24 cellular contexts compared by ENCODE assay signal in genomic region chr18:31677592-31677991, GRCh38. TPM values are rescaled to one million over a fixed set of nuclear protein-coding genes. Genes with fewer than 3 reads are reported as not detected.
A peak's percentile ranks its signal among the peaks of the same experiment; 100 is the strongest.
DNase-seq lines count a peak whose midpoint lies in the region; ATAC-seq, FAIRE-seq and TF ChIP-seq lines count a peak whose summit lies in the region.
"Had no signal": no experiment of that assay in that cellular context is flagged by ENCODE, and none has a peak within 500 bp of the region (broad histone marks: within the 10 kb centered on the region; RNA-seq: fewer than 3 reads in every experiment).

No MANE protein-coding gene starts in this region.

- DNase-seq in GM12891 (ENCODE audit: insufficient read length, low spot score) (no peak), OCI-M1 (lab: John Stamatoyannopoulos, UW) (peak; percentile 57), vagina (ENCODE audit: extremely low spot score in 2 of 2) (no peak), caudate nucleus (lab: John Stamatoyannopoulos, UW) (no peak), NCI-H2227 (lab: John Stamatoyannopoulos, UW; ENCODE audit: unreplicated experiment) (no peak)
- DNase-seq in activated T-helper 2 cell treated with anti-CD3 and anti-CD28 coated beads, Interferon-gamma antibody, Interleukin-2, Interleukin-4, amounts not matched to agents 10 μg/mL and 5 μg/mL and 100 μg/mL, durations not matched to agents 14 hours and 24 hours and 36 hours (ENCODE audit: low spot score) = no peak
- DNase-seq: activated CD4-positive, CD25-positive, alpha-beta regulatory T cell treated with anti-CD3 and anti-CD28 coated beads, Interleukin-2, amount 50 U/mL, for 72 hours; activated naive CD4-positive, alpha-beta T cell treated with Interleukin-2 at 50 U/mL for 16 hours; activated T-cell treated with anti-CD3 and anti-CD28 coated beads, Interleukin-2, amount 50 U/mL, for 1 hour; amniotic stem cell; EL; mesendoderm; naive B cell; NCI-H1417 treated with DMSO at 0.1 percent for 48 hours; NCI-H2107; NCI-H524 treated with DMSO at 0.1 percent for 48 hours; right cardiac atrium; stomach; T1000 had no signal

- no peak overlapping the region for H3K4me3 Mint-ChIP-seq in activated T-helper 2 cell treated with anti-CD3 and anti-CD28 coated beads, Interferon-gamma antibody, Interleukin-2, Interleukin-4, amounts not matched to agents 10 μg/mL and 5 μg/mL and 100 μg/mL, durations not matched to agents 14 hours and 24 hours and 36 hours (ENCODE audit: low read depth)
- H3K4me3 Mint-ChIP-seq: naive B cell had no signal

- H3K4me3 ChIP-seq in iPS-20b (ENCODE audit: low read length) = no peak overlapping the region
- H3K4me3 ChIP-seq in vagina = no peak overlapping the region
- H3K4me3 ChIP-seq: stomach had no signal

- H3K27ac ChIP-seq in iPS-20b (ENCODE audit: low read length) (peak overlapping the region; percentile 28), vagina (no peak overlapping the region), caudate nucleus (ENCODE audit: low read depth, low read length) (no peak overlapping the region)
- H3K27ac ChIP-seq: C4-2B had no signal

- peaks cover 3% of the 10 kb centered on the region for H3K4me1 Mint-ChIP-seq in activated T-helper 2 cell treated with anti-CD3 and anti-CD28 coated beads, Interferon-gamma antibody, Interleukin-2, Interleukin-4, amounts not matched to agents 10 μg/mL and 5 μg/mL and 100 μg/mL, durations not matched to agents 14 hours and 24 hours and 36 hours (ENCODE audit: low read depth)
- H3K4me1 Mint-ChIP-seq: naive B cell had no signal

- H3K9me3 ChIP-seq in iPS-20b (ENCODE audit: insufficient read depth, low read depth, low read length) = no peaks in the 10 kb centered on the region
- no peaks in the 10 kb centered on the region for H3K9me3 ChIP-seq in vagina
- H3K9me3 ChIP-seq: stomach had no signal

- H3K36me3 ChIP-seq in iPS-20b (ENCODE audit: insufficient read depth, low read depth, low read length) = no peaks in the 10 kb centered on the region
- no peaks in the 10 kb centered on the region for H3K36me3 ChIP-seq in vagina
- H3K36me3 ChIP-seq: stomach had no signal

- FAIRE-seq in GM12891 (lab: Jason Lieb, UNC) = peak; percentile 74
- FAIRE-seq: HTR-8/SVneo had no signal

- no peaks in the 10 kb centered on the region for H3K9me3 Mint-ChIP-seq in activated T-helper 2 cell treated with anti-CD3 and anti-CD28 coated beads, Interferon-gamma antibody, Interleukin-2, Interleukin-4, amounts not matched to agents 10 μg/mL and 5 μg/mL and 100 μg/mL, durations not matched to agents 14 hours and 24 hours and 36 hours
- H3K9me3 Mint-ChIP-seq: naive B cell had no signal

- intact Hi-C loops in activated T-helper 2 cell treated with anti-CD3 and anti-CD28 coated beads, Interferon-gamma antibody, Interleukin-2, Interleukin-4, amounts not matched to agents 10 μg/mL and 5 μg/mL and 100 μg/mL, durations not matched to agents 14 hours and 24 hours and 36 hours (cut with micrococcal nuclease) = no loop called here
- intact Hi-C loops in vagina (cut with DNase I) = no loop called here

- TF ChIP-seq CTCF in vagina (IDR thresholded peaks at IDR 0.05) = no peak

- H3K27me3 ChIP-seq in iPS-20b (ENCODE audit: insufficient read depth, low read length) (no peaks in the 10 kb centered on the region), vagina (no peaks in the 10 kb centered on the region)
- H3K27me3 ChIP-seq: stomach had no signal

- no peak overlapping the region for H3K27ac Mint-ChIP-seq in activated T-helper 2 cell treated with anti-CD3 and anti-CD28 coated beads, Interferon-gamma antibody, Interleukin-2, Interleukin-4, amounts not matched to agents 10 μg/mL and 5 μg/mL and 100 μg/mL, durations not matched to agents 14 hours and 24 hours and 36 hours
- H3K27ac Mint-ChIP-seq: naive B cell had no signal

- ATAC-seq in HG03432 (IDR thresholded peaks at IDR 0.05; ENCODE audit: unreplicated experiment) = peak; percentile 32
- ATAC-seq: right cardiac atrium, Right ventricle myocardium inferior had no signal

- H3K27me3 Mint-ChIP-seq in activated T-helper 2 cell treated with anti-CD3 and anti-CD28 coated beads, Interferon-gamma antibody, Interleukin-2, Interleukin-4, amounts not matched to agents 10 μg/mL and 5 μg/mL and 100 μg/mL, durations not matched to agents 14 hours and 24 hours and 36 hours (ENCODE audit: low read depth) = peaks cover 47% of the 10 kb centered on the region

- H3K36me3 Mint-ChIP-seq in activated T-helper 2 cell treated with anti-CD3 and anti-CD28 coated beads, Interferon-gamma antibody, Interleukin-2, Interleukin-4, amounts not matched to agents 10 μg/mL and 5 μg/mL and 100 μg/mL, durations not matched to agents 14 hours and 24 hours and 36 hours (ENCODE audit: low read depth) = no peaks in the 10 kb centered on the region
- H3K36me3 Mint-ChIP-seq: naive B cell had no signal

- H3K9ac ChIP-seq in iPS-20b (ENCODE audit: low read depth, low read length) = peak overlapping the region; percentile 52; the same call in 1 of the 2 replicates

- TF ChIP-seq POLR2A in GM12891 (IDR thresholded peaks at IDR 0.05; ENCODE audit: low read depth, low read length) (no peak), vagina (IDR thresholded peaks at IDR 0.05) (no peak)

- H3K4me1 ChIP-seq in iPS-20b (ENCODE audit: insufficient read depth, low read length) (peaks cover 52% of the 10 kb centered on the region), vagina (no peaks in the 10 kb centered on the region)

TF ChIP-seq in GM12891, 5 proteins besides CTCF, POLR2A, EP300 and RAD21:
- no peak for TF ChIP-seq PAX5 (IDR thresholded peaks at IDR 0.05; ENCODE audit: insufficient read depth, low read length, severe bottlenecking)
- TF ChIP-seq SPI1 (IDR thresholded peaks at IDR 0.05; ENCODE audit: low read depth, low read length) = peak; percentile 81
TF ChIP-seq in GM12891: peak in this region for 1.

RNA-seq across cellular contexts. Expression of gene B4GALT6, which starts 6.8 kb away (rescaled TPM):
- 14.9 TPM for polyA plus RNA-seq in GM12891 (2012; ENCODE audit: low read depth, missing spikeins)
- 4.2 and 4.3 TPM in 2 replicates for total RNA-seq in activated T-helper 2 cell treated with anti-CD3 and anti-CD28 coated beads, Interferon-gamma antibody, Interleukin-2, Interleukin-4, amounts not matched to agents 10 μg/mL and 5 μg/mL and 100 μg/mL, durations not matched to agents 14 hours and 24 hours and 36 hours
- total RNA-seq in vagina = 2.5 TPM
